In genomic region chr12:47979686-47980085, GRCh38 we compare ENCODE assay signal across 30 cellular contexts. TPM values are rescaled to one million over a fixed set of nuclear protein-coding genes. Genes with fewer than 3 reads are reported as not detected.
"Had no signal": no experiment of that assay in that cellular context is flagged by ENCODE, and none has a peak within 500 bp of the region (broad histone marks: within the 10 kb centered on the region; RNA-seq: fewer than 3 reads in every experiment).

No MANE protein-coding gene starts in this region.

- H3K4me1 ChIP-seq: ascending aorta had no signal

- FAIRE-seq: bronchial epithelial cell, TTC549 had no signal

- ATAC-seq: activated CD8-positive, alpha-beta T cell treated with anti-CD3 and anti-CD28 coated beads for 36 hours; activated naive CD8-positive, alpha-beta T cell treated with anti-CD3 and anti-CD28 coated beads, Interleukin-2, amount 50 U/mL, for 24 hours; activated T-cell treated with anti-CD3 and anti-CD28 coated beads, Interleukin-2, amount 50 U/mL, for 4 hours; activated T-cell treated with anti-CD3 and anti-CD28 coated beads, Interleukin-2, amount 50 U/mL, for 72 hours; activated T-helper 17 cell treated with anti-CD3 and anti-CD28 coated beads, Interleukin-2, amount 50 U/mL, for 72 hours had no signal

- H3K27me3 ChIP-seq: ascending aorta, cardiac muscle cell had no signal

- DNase-seq: activated B cell treated with CpG ODN at 0.5 μM for 24 hours; activated CD4-positive, alpha-beta memory T cell treated with anti-CD3 and anti-CD28 coated beads for 36 hours; activated CD4-positive, alpha-beta T cell treated with anti-CD3 and anti-CD28 coated beads for 4 hours; activated CD4-positive, alpha-beta T cell treated with anti-CD3 and anti-CD28 coated beads, Interleukin-2, amount 10 ng/mL, durations not matched to agents 24 days and 14 days; activated CD4-positive, alpha-beta T cell treated with anti-CD3 and anti-CD28 coated beads, Interleukin-2, amount 50 U/mL, for 1 hour; activated CD4-positive, alpha-beta T cell treated with anti-CD3 and anti-CD28 coated beads, Interleukin-2, amount 50 U/mL, for 4 hours; activated CD4-positive, CD25-positive, alpha-beta regulatory T cell treated with anti-CD3 and anti-CD28 coated beads, Interleukin-2, amount 50 U/mL, for 72 hours; activated CD8-positive, alpha-beta memory T cell treated with anti-CD3 and anti-CD28 coated beads, Interleukin-2, amount 50 U/mL, for 4 hours; activated CD8-positive, alpha-beta T cell treated with anti-CD3 and anti-CD28 coated beads for 36 hours; activated gamma-delta T cell; activated naive CD4-positive, alpha-beta T cell treated with anti-CD3 and anti-CD28 coated beads, Interleukin-2, amount 10 ng/mL, durations not matched to agents 7 days and 5 days; activated naive CD4-positive, alpha-beta T cell treated with Interleukin-2 at 50 U/mL for 16 hours; activated naive CD8-positive, alpha-beta T cell treated with anti-CD3 and anti-CD28 coated beads, Interleukin-2, amount 10 ng/mL, durations not matched to agents 7 days and 5 days; activated naive CD8-positive, alpha-beta T cell treated with anti-CD3 and anti-CD28 coated beads, Interleukin-2, amount 50 U/mL, for 24 hours; activated T-cell treated with anti-CD3 and anti-CD28 coated beads for 4 hours; activated T-cell treated with anti-CD3 and anti-CD28 coated beads, Interleukin-2, amount 50 U/mL, for 1 hour; activated T-cell treated with anti-CD3 and anti-CD28 coated beads, Interleukin-2, amount 50 U/mL, for 4 hours; activated T-cell treated with anti-CD3 and anti-CD28 coated beads, Interleukin-2, amount 50 U/mL, for 72 hours; caudate nucleus; cerebellar nuclear complex; T-helper 1 cell; T-helper 2 cell; T-helper 9 cell had no signal

- H3K9me3 ChIP-seq: ascending aorta had no signal

- H3K4me3 ChIP-seq: ascending aorta, cardiac muscle cell had no signal

- H3K27ac ChIP-seq: ascending aorta, cardiac muscle cell, VCaP had no signal

- H3K36me3 ChIP-seq: ascending aorta had no signal

RNA-seq across cellular contexts. Expression of gene COL2A1, which starts 24.6 kb away (rescaled TPM):
- total RNA-seq: activated B cell treated with CpG ODN at 0.5 μM for 24 hours; activated CD4-positive, alpha-beta memory T cell treated with anti-CD3 and anti-CD28 coated beads for 36 hours; activated CD8-positive, alpha-beta memory T cell treated with anti-CD3 and anti-CD28 coated beads for 36 hours; activated naive CD8-positive, alpha-beta T cell treated with anti-CD3 and anti-CD28 coated beads, Interleukin-2, amount 10 ng/mL, durations not matched to agents 7 days and 5 days; activated T-helper 17 cell treated with anti-CD3 and anti-CD28 coated beads, Interleukin-2, amount 50 U/mL, for 72 hours; ascending aorta had no signal
